In the genomic region with DNA sequence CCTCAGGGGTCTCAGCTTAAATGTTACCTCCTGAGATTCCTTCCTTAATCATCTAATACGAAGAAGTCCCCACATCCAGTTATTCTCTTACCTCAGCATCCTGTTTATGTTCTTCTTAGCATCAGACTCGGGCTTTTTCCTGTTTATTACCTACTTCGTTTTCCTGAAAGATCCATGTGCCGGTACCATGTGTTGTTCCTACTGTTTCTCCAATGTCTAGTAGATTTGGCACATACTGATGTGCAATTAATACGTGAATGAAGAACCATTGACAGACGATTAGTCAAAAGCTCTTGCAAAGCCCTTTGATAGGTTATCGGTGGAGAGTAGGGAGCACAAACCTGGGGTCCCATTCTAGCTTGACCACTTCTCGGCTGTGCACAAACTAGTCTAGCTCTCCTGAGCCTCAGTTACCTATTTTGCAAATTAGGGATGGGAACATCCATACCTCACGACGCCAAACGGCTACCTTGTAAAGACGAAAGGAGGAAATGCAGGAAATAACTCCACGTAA, we compare ENCODE assay signal across 8 cellular contexts. TPM values are rescaled to one million over a fixed set of nuclear protein-coding genes. Genes with fewer than 3 reads are reported as not detected.
DNase-seq lines count a peak whose midpoint lies in the region; ATAC-seq and TF ChIP-seq lines count a peak whose summit lies in the region.

No MANE protein-coding gene starts in this region.

- in situ Hi-C loops in GM13976 (cut with MboI; ENCODE audit: low sequenced_read_pairs, unreplicated experiment) = no loop called here

- no peaks in the 10 kb centered on the region for H3K9me3 ChIP-seq in right cardiac atrium (ENCODE audit: control insufficient read depth, low read length)

- no peak for TF ChIP-seq CTCF in GM13976 (IDR thresholded peaks at IDR 0.05; ENCODE audit: borderline replicate concordance, control extremely low read depth, extremely low read depth, insufficient read depth, missing control alignments)
- no peak for TF ChIP-seq CTCF in WTC11 (IDR thresholded peaks at IDR 0.05)

- peak; percentile 7 for ATAC-seq in HG03060 (IDR thresholded peaks at IDR 0.05; ENCODE audit: low read depth, unreplicated experiment)
- ATAC-seq in WTC11 = no peak
- no peak for ATAC-seq in right cardiac atrium

- no peaks in the 10 kb centered on the region for H3K27me3 ChIP-seq in right cardiac atrium (ENCODE audit: control insufficient read depth, insufficient read depth)

- peak; percentile 56 for DNase-seq in GM13976 (ENCODE audit: low spot score)
- no peak for DNase-seq in WTC11 (ENCODE audit: low spot score)
- DNase-seq in right cardiac atrium = no peak
- no peak for DNase-seq in AML-193 (lab: John Stamatoyannopoulos, UW)
- no peak for DNase-seq in activated effector memory CD4-positive, alpha-beta T cell treated with Interleukin-2 at 50 U/mL for 16 hours
- DNase-seq in SKM-1 (lab: John Stamatoyannopoulos, UW; ENCODE audit: unreplicated experiment) = no peak

- CTCF ChIA-PET in WTC11 (lab: Charles Lee) = interaction anchor here (0.5 to 1.5 kb wide), 4 partner anchors 28 to 389 kb away, joined by 3 to 6 read pairs (median 4); partner anchors contain the start of genes ERP29 and TMEM116

- intact Hi-C loops in right cardiac atrium (cut with DNase I) = no loop called here

- peaks cover 21% of the 10 kb centered on the region for H3K4me1 Mint-ChIP-seq in WTC11

- peaks cover 3% of the 10 kb centered on the region; the same call in 1 of the 2 replicates for H3K9me3 Mint-ChIP-seq in WTC11

- under 1% methylated on average over 13 of the region's 13 CpGs for WGBS in right cardiac atrium

- peak overlapping the region; percentile 76 for H3K4me3 ChIP-seq in right cardiac atrium (ENCODE audit: low read length)
- H3K4me3 ChIP-seq in skin epidermis = peak overlapping the region; percentile 65 to 99 (median 84)

- peak overlapping the region; percentile 98 for H3K27ac Mint-ChIP-seq in WTC11

- peaks cover 2% of the 10 kb centered on the region for H3K4me1 ChIP-seq in right cardiac atrium (ENCODE audit: control insufficient read depth, insufficient read depth, low read length)

- H3K4me3 Mint-ChIP-seq in WTC11 = peak overlapping the region; percentile 97

- no peaks in the 10 kb centered on the region for H3K27me3 Mint-ChIP-seq in WTC11 (ENCODE audit: low read depth)

- peak overlapping the region; percentile 65 for H3K27ac ChIP-seq in right cardiac atrium (ENCODE audit: low read length)
- H3K27ac ChIP-seq in skin epidermis = peak overlapping the region; percentile 89 to 100 (median 97)

- H3K36me3 Mint-ChIP-seq in WTC11 = peaks cover 29% of the 10 kb centered on the region

- POLR2A ChIA-PET in WTC11 (lab: Charles Lee) = no interaction called here

TF ChIP-seq in WTC11, 78 proteins besides CTCF, POLR2A, EP300 and RAD21:
- no peak for TF ChIP-seq E2F1 (CRISPR knock-in tag; IDR thresholded peaks at IDR 0.05)
- TF ChIP-seq ATF1 (CRISPR knock-in tag; IDR thresholded peaks at IDR 0.05) = no peak
- TF ChIP-seq ELF4 (CRISPR knock-in tag; IDR thresholded peaks at IDR 0.05; ENCODE audit: low read depth) = no peak
- TF ChIP-seq MXD4 (CRISPR knock-in tag; IDR thresholded peaks at IDR 0.05; ENCODE audit: borderline replicate concordance) = no peak
- no peak for TF ChIP-seq SP1 (CRISPR knock-in tag; conservative IDR thresholded peaks at IDR 0.05)
- TF ChIP-seq PREB (CRISPR knock-in tag; IDR thresholded peaks at IDR 0.05; ENCODE audit: borderline replicate concordance) = no peak
- TF ChIP-seq, protein P1, sequence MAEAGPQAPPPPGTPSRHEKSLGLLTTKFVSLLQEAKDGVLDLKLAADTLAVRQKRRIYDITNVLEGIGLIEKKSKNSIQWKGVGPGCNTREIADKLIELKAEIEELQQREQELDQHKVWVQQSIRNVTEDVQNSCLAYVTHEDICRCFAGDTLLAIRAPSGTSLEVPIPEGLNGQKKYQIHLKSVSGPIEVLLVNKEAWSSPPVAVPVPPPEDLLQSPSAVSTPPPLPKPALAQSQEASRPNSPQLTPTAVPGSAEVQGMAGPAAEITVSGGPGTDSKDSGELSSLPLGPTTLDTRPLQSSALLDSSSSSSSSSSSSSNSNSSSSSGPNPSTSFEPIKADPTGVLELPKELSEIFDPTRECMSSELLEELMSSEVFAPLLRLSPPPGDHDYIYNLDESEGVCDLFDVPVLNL (CRISPR knock-in tag; IDR thresholded peaks at IDR 0.05; ENCODE audit: borderline replicate concordance, low read depth) = no peak
- no peak for TF ChIP-seq EMX1 (CRISPR knock-in tag; IDR thresholded peaks at IDR 0.05)
- no peak for TF ChIP-seq ZNF416 (CRISPR knock-in tag; IDR thresholded peaks at IDR 0.05)
- TF ChIP-seq ZNF396 (CRISPR knock-in tag; IDR thresholded peaks at IDR 0.05; ENCODE audit: borderline replicate concordance) = no peak
- no peak for TF ChIP-seq NR1H2 (CRISPR knock-in tag; IDR thresholded peaks at IDR 0.05)

RNA-seq across cellular contexts. Expression of gene MAPKAPK5, which starts 0.7 kb away (rescaled TPM):
- 71.1 to 81.8 TPM (median 71.2 TPM) in 3 replicates for total RNA-seq in WTC11 (2021)
- 10 to 100 TPM; 26.4 to 35.0 (median 28.5) TPM for total RNA-seq in right cardiac atrium
- 12.6 TPM for polyA plus RNA-seq in right cardiac atrium
